In the genomic region with DNA sequence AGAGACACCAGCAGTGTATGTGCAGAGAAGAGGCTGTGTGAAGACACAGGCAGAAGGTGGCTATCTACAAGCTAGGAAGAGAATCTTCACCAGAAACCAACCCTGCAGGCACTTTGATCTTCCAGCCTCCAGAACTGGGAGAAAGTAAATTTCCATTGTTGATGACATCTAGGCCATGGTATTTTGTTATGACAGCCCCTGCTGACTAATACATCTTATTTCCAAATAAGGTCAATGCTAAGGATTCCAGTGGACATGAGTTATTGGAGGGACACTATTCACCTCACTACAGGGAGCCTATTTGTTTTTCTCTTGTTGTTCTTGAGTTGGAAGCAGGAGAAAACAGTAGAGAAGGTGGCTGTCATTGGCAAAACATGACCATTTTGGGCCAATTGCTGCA, we compare ENCODE assay signal across 17 cellular contexts.
DNase-seq lines count a peak whose midpoint lies in the region; ATAC-seq and TF ChIP-seq lines count a peak whose summit lies in the region.
"Had no signal": no experiment of that assay in that cellular context is flagged by ENCODE, and none has a peak within 500 bp of the region (broad histone marks: within the 10 kb centered on the region; RNA-seq: fewer than 3 reads in every experiment).

No MANE protein-coding gene starts in this region.

- no peaks in the 10 kb centered on the region for H3K27me3 Mint-ChIP-seq in MCF 10A (ENCODE audit: insufficient read depth, unreplicated experiment)
- H3K27me3 Mint-ChIP-seq in T-helper 17 cell = no peaks in the 10 kb centered on the region
- H3K27me3 Mint-ChIP-seq in endothelial cell (ENCODE audit: unreplicated experiment) = peaks cover 3% of the 10 kb centered on the region

- no peaks in the 10 kb centered on the region for H3K4me1 ChIP-seq in breast epithelium
- H3K4me1 ChIP-seq in esophagus squamous epithelium = no peaks in the 10 kb centered on the region

- H3K4me3 ChIP-seq in breast epithelium = no peak overlapping the region
- H3K4me3 ChIP-seq in esophagus squamous epithelium = no peak overlapping the region

- peak; percentile 22 for DNase-seq in MCF 10A (ENCODE audit: unreplicated experiment)
- DNase-seq in breast epithelium (ENCODE audit: low spot score in 2 of 2) = no peak
- no peak for DNase-seq in T-helper 17 cell
- peak; percentile 22 for DNase-seq in fibroblast of gingiva (ENCODE audit: low read depth)
- DNase-seq in stromal cell of bone marrow (ENCODE audit: low read depth) = peak; percentile 24
- no peak for DNase-seq in esophagus squamous epithelium (lab: John Stamatoyannopoulos, UW)
- no peak for DNase-seq in endothelial cell (ENCODE audit: low spot score)
- DNase-seq in hippocampal formation (lab: John Stamatoyannopoulos, UW) = no peak
- DNase-seq: activated B cell treated with CpG ODN at 0.5 μM for 24 hours; CD8-positive, alpha-beta memory T cell; GDM1; left colon; MM.1S; NCI-H187; NCI-H446 treated with DMSO at 0.1 percent for 48 hours; substantia nigra had no signal

- POLR2A ChIA-PET in MCF 10A (lab: Yijun Ruan, JAX) = no interaction called here

- no peaks in the 10 kb centered on the region for H3K36me3 Mint-ChIP-seq in MCF 10A (ENCODE audit: insufficient read depth, unreplicated experiment)
- peaks cover 2% of the 10 kb centered on the region for H3K36me3 Mint-ChIP-seq in T-helper 17 cell (ENCODE audit: low read depth)
- no peaks in the 10 kb centered on the region for H3K36me3 Mint-ChIP-seq in endothelial cell (ENCODE audit: low read depth, unreplicated experiment)

- H3K9me3 Mint-ChIP-seq in MCF 10A (ENCODE audit: unreplicated experiment) = peaks cover 4% of the 10 kb centered on the region
- H3K9me3 Mint-ChIP-seq in endothelial cell (ENCODE audit: unreplicated experiment) = no peaks in the 10 kb centered on the region
- H3K9me3 Mint-ChIP-seq: activated B cell treated with CpG ODN at 0.5 μM for 24 hours; CD8-positive, alpha-beta memory T cell had no signal

- TF ChIP-seq CTCF in MCF 10A (IDR thresholded peaks at IDR 0.05; ENCODE audit: unreplicated experiment) (no peak), breast epithelium (IDR thresholded peaks at IDR 0.05) (no peak), esophagus squamous epithelium (IDR thresholded peaks at IDR 0.05) (no peak), endothelial cell (IDR thresholded peaks at IDR 0.05; ENCODE audit: unreplicated experiment) (no peak)

- H3K27ac ChIP-seq in breast epithelium (no peak overlapping the region), esophagus squamous epithelium (no peak overlapping the region)
- H3K27ac ChIP-seq: 22Rv1 had no signal

- H3K27ac Mint-ChIP-seq in MCF 10A (ENCODE audit: low read depth, unreplicated experiment) (no peak overlapping the region), T-helper 17 cell (peak overlapping the region; percentile 57), endothelial cell (ENCODE audit: unreplicated experiment) (no peak overlapping the region)
- H3K27ac Mint-ChIP-seq: activated B cell treated with CpG ODN at 0.5 μM for 24 hours had no signal

- no peak overlapping the region for H3K4me3 Mint-ChIP-seq in MCF 10A (ENCODE audit: unreplicated experiment)
- no peak overlapping the region for H3K4me3 Mint-ChIP-seq in T-helper 17 cell
- H3K4me3 Mint-ChIP-seq in endothelial cell (ENCODE audit: unreplicated experiment) = no peak overlapping the region
- H3K4me3 Mint-ChIP-seq: activated B cell treated with CpG ODN at 0.5 μM for 24 hours; CD8-positive, alpha-beta memory T cell had no signal

- no peak for ATAC-seq in T-helper 17 cell
- ATAC-seq: left colon had no signal

- CTCF ChIA-PET in MCF 10A (lab: Yijun Ruan, JAX) = interaction anchor here (0.6 to 1.1 kb wide), 6 partner anchors 51 to 498 kb away, joined by 3 to 7 read pairs (median 3); a partner anchor contains a TSS

- H3K27me3 ChIP-seq in breast epithelium (no peaks in the 10 kb centered on the region), esophagus squamous epithelium (no peaks in the 10 kb centered on the region)

- H3K4me1 Mint-ChIP-seq in MCF 10A (ENCODE audit: insufficient read depth, unreplicated experiment) = peaks cover 7% of the 10 kb centered on the region
- peaks cover 8% of the 10 kb centered on the region for H3K4me1 Mint-ChIP-seq in T-helper 17 cell
- H3K4me1 Mint-ChIP-seq in endothelial cell (ENCODE audit: unreplicated experiment) = peaks cover 4% of the 10 kb centered on the region

- no peak for TF ChIP-seq POLR2A in breast epithelium (IDR thresholded peaks at IDR 0.05)
- TF ChIP-seq POLR2A in esophagus squamous epithelium (IDR thresholded peaks at IDR 0.05) = no peak

- H3K36me3 ChIP-seq in breast epithelium (no peaks in the 10 kb centered on the region), esophagus squamous epithelium (no peaks in the 10 kb centered on the region)

- BruUV-seq in MCF 10A (replicated peaks; lab: Mats Ljungman, UMichigan) = no TSS peak

- H3K9me3 ChIP-seq in breast epithelium = no peaks in the 10 kb centered on the region
- no peaks in the 10 kb centered on the region for H3K9me3 ChIP-seq in T-helper 17 cell (ENCODE audit: control insufficient read depth, low read length, poor library complexity, severe bottlenecking)
- H3K9me3 ChIP-seq in esophagus squamous epithelium = no peaks in the 10 kb centered on the region

- intact Hi-C loops in MCF 10A (cut with micrococcal nuclease) (no loop called here), breast epithelium (cut with DNase I; ENCODE audit: low total_unique reads) (no loop called here), esophagus squamous epithelium (cut with DNase I) (no loop called here)

Comparison
In these comparisons a context has a peak if more than half of its experiments do, and no peak if none do; other contexts are left out.
1. DNase-seq: peak in MCF 10A (single experiment), fibroblast of gingiva (single experiment) and stromal cell of bone marrow (single experiment); none in breast epithelium (0 of 2), T-helper 17 cell (0 of 3), esophagus squamous epithelium (single experiment), endothelial cell (single experiment) and hippocampal formation (0 of 2).